ENCODE assay signal across 1 cellular context in the genomic region with DNA sequence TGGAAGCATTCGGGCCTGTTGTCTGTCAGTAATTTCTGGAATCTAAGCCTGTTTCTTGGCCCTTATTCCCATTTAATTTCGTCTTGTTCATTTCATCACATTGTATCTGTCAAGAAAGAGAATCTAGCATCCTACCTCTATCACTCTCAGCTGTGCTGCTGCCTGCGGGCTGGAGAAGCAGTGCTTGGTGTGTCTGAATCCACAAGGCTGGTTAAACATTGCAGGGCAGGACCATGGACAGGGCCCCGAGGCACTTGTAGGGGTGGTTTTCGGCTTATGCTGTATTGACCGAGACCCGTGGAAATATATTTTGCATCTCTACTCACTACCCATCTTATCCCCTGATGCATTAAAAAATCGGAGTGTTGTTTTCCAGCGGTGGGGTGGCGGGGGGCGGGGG.
A peak's percentile ranks its signal among the peaks of the same experiment; 100 is the strongest.
TF ChIP-seq lines count a peak whose summit lies in the region.

No MANE protein-coding gene starts in this region.

TF ChIP-seq in WTC11, 78 proteins besides CTCF, POLR2A, EP300 and RAD21 (continued from another document):
- TF ChIP-seq, protein P1, sequence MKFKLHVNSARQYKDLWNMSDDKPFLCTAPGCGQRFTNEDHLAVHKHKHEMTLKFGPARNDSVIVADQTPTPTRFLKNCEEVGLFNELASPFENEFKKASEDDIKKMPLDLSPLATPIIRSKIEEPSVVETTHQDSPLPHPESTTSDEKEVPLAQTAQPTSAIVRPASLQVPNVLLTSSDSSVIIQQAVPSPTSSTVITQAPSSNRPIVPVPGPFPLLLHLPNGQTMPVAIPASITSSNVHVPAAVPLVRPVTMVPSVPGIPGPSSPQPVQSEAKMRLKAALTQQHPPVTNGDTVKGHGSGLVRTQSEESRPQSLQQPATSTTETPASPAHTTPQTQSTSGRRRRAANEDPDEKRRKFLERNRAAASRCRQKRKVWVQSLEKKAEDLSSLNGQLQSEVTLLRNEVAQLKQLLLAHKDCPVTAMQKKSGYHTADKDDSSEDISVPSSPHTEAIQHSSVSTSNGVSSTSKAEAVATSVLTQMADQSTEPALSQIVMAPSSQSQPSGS (CRISPR knock-in tag; IDR thresholded peaks at IDR 0.05; ENCODE audit: borderline replicate concordance, low read depth): 0 out of 2 replicates have a peak, but pooled peaks have one; percentile 61
- TF ChIP-seq JAZF1 (CRISPR knock-in tag; IDR thresholded peaks at IDR 0.05) (no peak), PRRX2 (CRISPR knock-in tag; IDR thresholded peaks at IDR 0.05) (no peak), NFYB (CRISPR knock-in tag; conservative IDR thresholded peaks at IDR 0.05; ENCODE audit: low read depth) (0 out of 2 replicates have a peak, but pooled peaks have one; percentile 13), NR1H2 (CRISPR knock-in tag; IDR thresholded peaks at IDR 0.05) (no peak), TP53 (CRISPR knock-in tag; IDR thresholded peaks at IDR 0.05) (peak; percentile 52; the same call in 1 of the 2 replicates), TEAD1 (CRISPR knock-in tag; IDR thresholded peaks at IDR 0.05) (peak; percentile 74), ZNF396 (CRISPR knock-in tag; IDR thresholded peaks at IDR 0.05; ENCODE audit: borderline replicate concordance) (no peak), ZNF423 (CRISPR knock-in tag; IDR thresholded peaks at IDR 0.05) (no peak), SMAD3 (CRISPR knock-in tag; IDR thresholded peaks at IDR 0.05; ENCODE audit: borderline replicate concordance) (0 out of 2 replicates have a peak, but pooled peaks have one; percentile 51), TEAD4 (CRISPR knock-in tag; IDR thresholded peaks at IDR 0.05) (peak; percentile 76; the same call in 1 of the 2 replicates), NFE2L1 (CRISPR knock-in tag; IDR thresholded peaks at IDR 0.05) (no peak), ZNF219 (CRISPR knock-in tag; IDR thresholded peaks at IDR 0.05; ENCODE audit: borderline replicate concordance) (peak; percentile 81), NR3C1 (CRISPR knock-in tag; conservative IDR thresholded peaks at IDR 0.05; ENCODE audit: low read depth) (no peak), ZBTB21 (CRISPR knock-in tag; IDR thresholded peaks at IDR 0.05; ENCODE audit: borderline replicate concordance) (no peak), JUN (CRISPR knock-in tag; IDR thresholded peaks at IDR 0.05) (peak; percentile 77; the same call in 1 of the 2 replicates), SMAD4 (CRISPR knock-in tag; IDR thresholded peaks at IDR 0.05) (0 out of 2 replicates have a peak, but pooled peaks have one; percentile 67)
- TF ChIP-seq, protein P2, sequence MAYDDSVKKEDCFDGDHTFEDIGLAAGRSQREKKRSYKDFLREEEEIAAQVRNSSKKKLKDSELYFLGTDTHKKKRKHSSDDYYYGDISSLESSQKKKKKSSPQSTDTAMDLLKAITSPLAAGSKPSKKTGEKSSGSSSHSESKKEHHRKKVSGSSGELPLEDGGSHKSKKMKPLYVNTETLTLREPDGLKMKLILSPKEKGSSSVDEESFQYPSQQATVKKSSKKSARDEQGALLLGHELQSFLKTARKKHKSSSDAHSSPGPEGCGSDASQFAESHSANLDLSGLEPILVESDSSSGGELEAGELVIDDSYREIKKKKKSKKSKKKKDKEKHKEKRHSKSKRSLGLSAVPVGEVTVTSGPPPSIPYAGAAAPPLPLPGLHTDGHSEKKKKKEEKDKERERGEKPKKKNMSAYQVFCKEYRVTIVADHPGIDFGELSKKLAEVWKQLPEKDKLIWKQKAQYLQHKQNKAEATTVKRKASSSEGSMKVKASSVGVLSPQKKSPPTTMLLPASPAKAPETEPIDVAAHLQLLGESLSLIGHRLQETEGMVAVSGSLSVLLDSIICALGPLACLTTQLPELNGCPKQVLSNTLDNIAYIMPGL (CRISPR knock-in tag; IDR thresholded peaks at IDR 0.05): no peak
- TF ChIP-seq, protein P3, sequence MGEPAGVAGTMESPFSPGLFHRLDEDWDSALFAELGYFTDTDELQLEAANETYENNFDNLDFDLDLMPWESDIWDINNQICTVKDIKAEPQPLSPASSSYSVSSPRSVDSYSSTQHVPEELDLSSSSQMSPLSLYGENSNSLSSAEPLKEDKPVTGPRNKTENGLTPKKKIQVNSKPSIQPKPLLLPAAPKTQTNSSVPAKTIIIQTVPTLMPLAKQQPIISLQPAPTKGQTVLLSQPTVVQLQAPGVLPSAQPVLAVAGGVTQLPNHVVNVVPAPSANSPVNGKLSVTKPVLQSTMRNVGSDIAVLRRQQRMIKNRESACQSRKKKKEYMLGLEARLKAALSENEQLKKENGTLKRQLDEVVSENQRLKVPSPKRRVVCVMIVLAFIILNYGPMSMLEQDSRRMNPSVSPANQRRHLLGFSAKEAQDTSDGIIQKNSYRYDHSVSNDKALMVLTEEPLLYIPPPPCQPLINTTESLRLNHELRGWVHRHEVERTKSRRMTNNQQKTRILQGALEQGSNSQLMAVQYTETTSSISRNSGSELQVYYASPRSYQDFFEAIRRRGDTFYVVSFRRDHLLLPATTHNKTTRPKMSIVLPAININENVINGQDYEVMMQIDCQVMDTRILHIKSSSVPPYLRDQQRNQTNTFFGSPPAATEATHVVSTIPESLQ (CRISPR knock-in tag; IDR thresholded peaks at IDR 0.05): no peak
- TF ChIP-seq, protein P4, sequence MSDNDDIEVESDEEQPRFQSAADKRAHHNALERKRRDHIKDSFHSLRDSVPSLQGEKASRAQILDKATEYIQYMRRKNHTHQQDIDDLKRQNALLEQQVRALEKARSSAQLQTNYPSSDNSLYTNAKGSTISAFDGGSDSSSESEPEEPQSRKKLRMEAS (CRISPR knock-in tag; IDR thresholded peaks at IDR 0.05): no peak; the same call in 1 of the 2 replicates
- TF ChIP-seq, protein P5, sequence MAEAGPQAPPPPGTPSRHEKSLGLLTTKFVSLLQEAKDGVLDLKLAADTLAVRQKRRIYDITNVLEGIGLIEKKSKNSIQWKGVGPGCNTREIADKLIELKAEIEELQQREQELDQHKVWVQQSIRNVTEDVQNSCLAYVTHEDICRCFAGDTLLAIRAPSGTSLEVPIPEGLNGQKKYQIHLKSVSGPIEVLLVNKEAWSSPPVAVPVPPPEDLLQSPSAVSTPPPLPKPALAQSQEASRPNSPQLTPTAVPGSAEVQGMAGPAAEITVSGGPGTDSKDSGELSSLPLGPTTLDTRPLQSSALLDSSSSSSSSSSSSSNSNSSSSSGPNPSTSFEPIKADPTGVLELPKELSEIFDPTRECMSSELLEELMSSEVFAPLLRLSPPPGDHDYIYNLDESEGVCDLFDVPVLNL (CRISPR knock-in tag; IDR thresholded peaks at IDR 0.05; ENCODE audit: borderline replicate concordance, low read depth): no peak
- TF ChIP-seq, protein P6, sequence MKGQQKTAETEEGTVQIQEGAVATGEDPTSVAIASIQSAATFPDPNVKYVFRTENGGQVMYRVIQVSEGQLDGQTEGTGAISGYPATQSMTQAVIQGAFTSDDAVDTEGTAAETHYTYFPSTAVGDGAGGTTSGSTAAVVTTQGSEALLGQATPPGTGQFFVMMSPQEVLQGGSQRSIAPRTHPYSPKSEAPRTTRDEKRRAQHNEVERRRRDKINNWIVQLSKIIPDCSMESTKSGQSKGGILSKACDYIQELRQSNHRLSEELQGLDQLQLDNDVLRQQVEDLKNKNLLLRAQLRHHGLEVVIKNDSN (CRISPR knock-in tag; IDR thresholded peaks at IDR 0.05): peak; percentile 44; the same call in 1 of the 2 replicates
- TF ChIP-seq, protein P7, sequence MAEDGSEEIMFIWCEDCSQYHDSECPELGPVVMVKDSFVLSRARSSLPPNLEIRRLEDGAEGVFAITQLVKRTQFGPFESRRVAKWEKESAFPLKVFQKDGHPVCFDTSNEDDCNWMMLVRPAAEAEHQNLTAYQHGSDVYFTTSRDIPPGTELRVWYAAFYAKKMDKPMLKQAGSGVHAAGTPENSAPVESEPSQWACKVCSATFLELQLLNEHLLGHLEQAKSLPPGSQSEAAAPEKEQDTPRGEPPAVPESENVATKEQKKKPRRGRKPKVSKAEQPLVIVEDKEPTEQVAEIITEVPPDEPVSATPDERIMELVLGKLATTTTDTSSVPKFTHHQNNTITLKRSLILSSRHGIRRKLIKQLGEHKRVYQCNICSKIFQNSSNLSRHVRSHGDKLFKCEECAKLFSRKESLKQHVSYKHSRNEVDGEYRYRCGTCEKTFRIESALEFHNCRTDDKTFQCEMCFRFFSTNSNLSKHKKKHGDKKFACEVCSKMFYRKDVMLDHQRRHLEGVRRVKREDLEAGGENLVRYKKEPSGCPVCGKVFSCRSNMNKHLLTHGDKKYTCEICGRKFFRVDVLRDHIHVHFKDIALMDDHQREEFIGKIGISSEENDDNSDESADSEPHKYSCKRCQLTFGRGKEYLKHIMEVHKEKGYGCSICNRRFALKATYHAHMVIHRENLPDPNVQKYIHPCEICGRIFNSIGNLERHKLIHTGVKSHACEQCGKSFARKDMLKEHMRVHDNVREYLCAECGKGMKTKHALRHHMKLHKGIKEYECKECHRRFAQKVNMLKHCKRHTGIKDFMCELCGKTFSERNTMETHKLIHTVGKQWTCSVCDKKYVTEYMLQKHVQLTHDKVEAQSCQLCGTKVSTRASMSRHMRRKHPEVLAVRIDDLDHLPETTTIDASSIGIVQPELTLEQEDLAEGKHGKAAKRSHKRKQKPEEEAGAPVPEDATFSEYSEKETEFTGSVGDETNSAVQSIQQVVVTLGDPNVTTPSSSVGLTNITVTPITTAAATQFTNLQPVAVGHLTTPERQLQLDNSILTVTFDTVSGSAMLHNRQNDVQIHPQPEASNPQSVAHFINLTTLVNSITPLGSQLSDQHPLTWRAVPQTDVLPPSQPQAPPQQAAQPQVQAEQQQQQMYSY (CRISPR knock-in tag; IDR thresholded peaks at IDR 0.05): no peak
- TF ChIP-seq, protein P8, sequence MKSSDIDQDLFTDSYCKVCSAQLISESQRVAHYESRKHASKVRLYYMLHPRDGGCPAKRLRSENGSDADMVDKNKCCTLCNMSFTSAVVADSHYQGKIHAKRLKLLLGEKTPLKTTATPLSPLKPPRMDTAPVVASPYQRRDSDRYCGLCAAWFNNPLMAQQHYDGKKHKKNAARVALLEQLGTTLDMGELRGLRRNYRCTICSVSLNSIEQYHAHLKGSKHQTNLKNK (CRISPR knock-in tag; IDR thresholded peaks at IDR 0.05): no peak
- TF ChIP-seq, protein P9, sequence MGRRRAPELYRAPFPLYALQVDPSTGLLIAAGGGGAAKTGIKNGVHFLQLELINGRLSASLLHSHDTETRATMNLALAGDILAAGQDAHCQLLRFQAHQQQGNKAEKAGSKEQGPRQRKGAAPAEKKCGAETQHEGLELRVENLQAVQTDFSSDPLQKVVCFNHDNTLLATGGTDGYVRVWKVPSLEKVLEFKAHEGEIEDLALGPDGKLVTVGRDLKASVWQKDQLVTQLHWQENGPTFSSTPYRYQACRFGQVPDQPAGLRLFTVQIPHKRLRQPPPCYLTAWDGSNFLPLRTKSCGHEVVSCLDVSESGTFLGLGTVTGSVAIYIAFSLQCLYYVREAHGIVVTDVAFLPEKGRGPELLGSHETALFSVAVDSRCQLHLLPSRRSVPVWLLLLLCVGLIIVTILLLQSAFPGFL (CRISPR knock-in tag; IDR thresholded peaks at IDR 0.05; ENCODE audit: borderline replicate concordance): 0 out of 2 replicates have a peak, but pooled peaks have one; percentile 70
